In the genomic region with DNA sequence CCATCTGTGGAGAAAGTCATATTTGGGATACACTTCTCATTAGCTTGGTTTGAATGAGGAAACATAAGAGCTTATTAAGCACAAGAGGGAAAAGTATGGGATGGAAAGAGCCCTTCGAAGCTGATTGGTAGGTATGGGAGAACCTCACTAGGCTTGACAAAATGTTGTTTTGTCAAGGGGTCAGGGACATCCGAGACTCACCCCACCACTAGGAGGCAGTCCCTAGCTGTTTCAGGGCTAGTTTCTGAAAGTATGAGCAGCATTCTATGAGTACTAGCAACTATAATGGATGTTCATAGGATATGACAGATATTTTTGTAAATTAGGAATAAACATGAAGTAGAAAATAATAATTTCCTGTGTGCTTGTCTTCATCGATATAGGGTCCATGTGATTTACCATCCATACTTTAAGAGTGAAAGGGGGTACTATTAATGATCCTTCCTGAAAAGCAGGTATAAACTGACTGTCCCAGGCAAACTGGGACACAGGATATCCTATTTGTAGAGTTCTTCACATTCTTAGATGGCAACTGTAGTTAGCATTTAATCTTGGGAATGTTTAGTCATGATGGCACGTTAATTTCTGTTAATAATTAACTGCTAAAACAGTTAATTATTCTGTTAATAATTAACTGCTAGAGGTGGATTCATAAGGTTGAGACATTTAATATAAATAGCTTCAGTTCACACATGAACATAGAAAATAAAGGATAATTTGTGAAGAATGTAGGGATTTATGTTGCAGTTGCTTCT, we compare ENCODE assay signal across 9 cellular contexts. TPM values are rescaled to one million over a fixed set of nuclear protein-coding genes. Genes with fewer than 3 reads are reported as not detected.
DNase-seq lines count a peak whose midpoint lies in the region; ATAC-seq, FAIRE-seq and TF ChIP-seq lines count a peak whose summit lies in the region.
"Had no signal": no experiment of that assay in that cellular context is flagged by ENCODE, and none has a peak within 500 bp of the region (broad histone marks: within the 10 kb centered on the region; RNA-seq: fewer than 3 reads in every experiment).

No MANE protein-coding gene starts in this region.

- no peaks in the 10 kb centered on the region for H3K79me2 ChIP-seq in K562 (ENCODE audit: control insufficient read depth, insufficient read depth, low read length)

- no peak overlapping the region for H2AFZ ChIP-seq in K562 (ENCODE audit: low read depth, low read length)

- TF ChIP-seq POLR2A in K562 (conservative IDR thresholded peaks at IDR 0.05) = no peak

- TF ChIP-seq CTCF in K562 (IDR thresholded peaks at IDR 0.05 in 2 of 3, conservative IDR thresholded peaks at IDR 0.05 in 1 of 3; ENCODE audit: insufficient read depth in 2 of 3, low read depth in 1 of 3, low read length in 3 of 3) = peak; percentile 51 to 68 (median 67)

- in situ Hi-C loops in KBM-7 (cut with MboI; ENCODE audit: low pct_unique_long_range_greater_than_20kb, low sequenced_read_pairs) (no loop called here), K562 (cut with MboI) (no loop called here)

- DNase-seq in SKM-1 treated with dmso at 0.1 percent for 144 hours (lab: John Stamatoyannopoulos, UW; ENCODE audit: unreplicated experiment) = peak; percentile 8
- DNase-seq in SKM-1 (lab: John Stamatoyannopoulos, UW; ENCODE audit: unreplicated experiment) = no peak
- peak; percentile 65 for DNase-seq in KBM-7
- peak; percentile 24 to 47 (median 34) for DNase-seq in K562 (ENCODE audit: extremely low read depth in 1 of 4, low spot score in 3 of 4)
- DNase-seq in renal cortical epithelial cell (ENCODE audit: low read depth) = peak; percentile 88
- DNase-seq in inferior parietal cortex (ENCODE audit: extremely low spot score) = no peak
- no peak for DNase-seq in stimulated activated CD4-positive, alpha-beta T cell treated with anti-CD3 and anti-CD28 coated beads, Interleukin-12 subunit alpha, Interleukin-12 subunit beta, amount 100 ng/mL, for 4 hours
- no peak for DNase-seq in Right ventricle myocardium inferior (ENCODE audit: missing footprints)
- DNase-seq: NCI-H1105 treated with DMSO at 0.1 percent for 48 hours had no signal

- H4K20me1 ChIP-seq in K562 (replicated peaks; ENCODE audit: control insufficient read depth, insufficient read depth, low read length) = no peaks in the 10 kb centered on the region

- H3K27ac ChIP-seq in K562 (ENCODE audit: extremely low read depth, low read depth, low read length) = no peak overlapping the region

- no peaks in the 10 kb centered on the region; the same call in 1 of the 2 replicates for H3K9me3 ChIP-seq in K562 (replicated peaks; ENCODE audit: control insufficient read depth, insufficient read depth, low read depth, low read length)

- no peak overlapping the region for H3K4me3 ChIP-seq in K562

- CTCF ChIA-PET in K562 (lab: Yijun Ruan, JAX; ENCODE audit: low intra/inter-chr PET ratio) = no interaction called here

- POLR2A ChIA-PET in K562 (lab: Yijun Ruan, JAX) = interaction anchor here (0.6 kb wide), 1 partner anchor 600 kb away, joined by 4 read pairs; no protein-coding TSS in a partner anchor

- intact Hi-C loops in K562 (cut with micrococcal nuclease) = loop anchor here (1.0 to 10.0 kb wide), 4 partner anchors 110 to 466 kb away; no protein-coding TSS in a partner anchor
- intact Hi-C loops in Right ventricle myocardium inferior (cut with DNase I) = no loop called here

- FAIRE-seq in K562 (lab: Jason Lieb, UNC) = peak; percentile 56

- peak; percentile 38 to 79 for TF ChIP-seq RAD21 in K562 (CRISPR knock-in tag; conservative IDR thresholded peaks at IDR 0.05 in 1 of 2, IDR thresholded peaks at IDR 0.05 in 1 of 2)

- H3K36me3 ChIP-seq in K562 (ENCODE audit: control insufficient read depth, insufficient read depth, low read length) = no peaks in the 10 kb centered on the region

- WGBS in K562 (ENCODE audit: insufficient coverage, low coverage, missing lambda C conversion rate) = 7% methylated on average over 4 of the region's 4 CpGs

- no peaks in the 10 kb centered on the region for H3K4me1 ChIP-seq in K562 (replicated peaks in 1 of 2; ENCODE audit: control insufficient read depth in 2 of 2, insufficient read depth in 2 of 2, low read length in 2 of 2)

- BruUV-seq in K562 (replicated peaks; lab: Mats Ljungman, UMichigan) = no TSS peak

- H3K9ac ChIP-seq in K562 (ENCODE audit: insufficient read depth in 1 of 2, low read depth in 2 of 2, low read length in 2 of 2) = no peak overlapping the region

- H3K27me3 ChIP-seq in K562 (ENCODE audit: control insufficient read depth in 2 of 2, insufficient read depth in 2 of 2, low read length in 2 of 2) = no peaks in the 10 kb centered on the region

- no peaks in the 10 kb centered on the region for H3K9me1 ChIP-seq in K562 (ENCODE audit: control insufficient read depth, insufficient read depth, low read length)

- H3K4me2 ChIP-seq in K562 (ENCODE audit: insufficient read depth, low read length) = no peak overlapping the region

- ATAC-seq in K562 (peak; percentile 88), Right ventricle myocardium inferior (no peak)

- TF ChIP-seq EP300 in K562 (IDR thresholded peaks at IDR 0.05; ENCODE audit: low read length) = no peak

TF ChIP-seq in K562, 482 proteins besides CTCF, POLR2A, EP300 and RAD21:
- TF ChIP-seq, protein P1, sequence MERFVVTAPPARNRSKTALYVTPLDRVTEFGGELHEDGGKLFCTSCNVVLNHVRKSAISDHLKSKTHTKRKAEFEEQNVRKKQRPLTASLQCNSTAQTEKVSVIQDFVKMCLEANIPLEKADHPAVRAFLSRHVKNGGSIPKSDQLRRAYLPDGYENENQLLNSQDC (CRISPR knock-in tag; IDR thresholded peaks at IDR 0.05) = no peak
- TF ChIP-seq, protein P2, sequence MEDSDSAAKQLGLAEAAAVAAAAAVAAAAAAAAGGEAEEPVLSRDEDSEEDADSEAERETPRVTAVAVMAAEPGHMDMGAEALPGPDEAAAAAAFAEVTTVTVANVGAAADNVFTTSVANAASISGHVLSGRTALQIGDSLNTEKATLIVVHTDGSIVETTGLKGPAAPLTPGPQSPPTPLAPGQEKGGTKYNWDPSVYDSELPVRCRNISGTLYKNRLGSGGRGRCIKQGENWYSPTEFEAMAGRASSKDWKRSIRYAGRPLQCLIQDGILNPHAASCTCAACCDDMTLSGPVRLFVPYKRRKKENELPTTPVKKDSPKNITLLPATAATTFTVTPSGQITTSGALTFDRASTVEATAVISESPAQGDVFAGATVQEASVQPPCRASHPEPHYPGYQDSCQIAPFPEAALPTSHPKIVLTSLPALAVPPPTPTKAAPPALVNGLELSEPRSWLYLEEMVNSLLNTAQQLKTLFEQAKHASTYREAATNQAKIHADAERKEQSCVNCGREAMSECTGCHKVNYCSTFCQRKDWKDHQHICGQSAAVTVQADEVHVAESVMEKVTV (CRISPR knock-in tag; IDR thresholded peaks at IDR 0.05) = 0 out of 2 replicates have a peak, but pooled peaks have one; percentile 13
- TF ChIP-seq SMC3 (conservative IDR thresholded peaks at IDR 0.05; ENCODE audit: insufficient read depth, low read depth, low read length) = peak; percentile 25; the same call in 1 of the 2 replicates

RNA-seq across cellular contexts. Expression of a gene that starts 28.4 kb away (rescaled TPM):
- total RNA-seq in K562 (2011; cell fraction: chromatin; rRNA removed; ENCODE audit: low replicate concordance) = 4.9 and 10.4 TPM in 2 replicates
- total RNA-seq in K562 (2011; cell fraction: nucleolus; rRNA removed) = 13.5 and 18.4 TPM in 2 replicates
- 9.4 and 9.8 TPM in 2 replicates for total RNA-seq in K562 (2011; cell fraction: nucleoplasm; rRNA removed)
- 1.4 and 1.8 TPM in 2 replicates for total RNA-seq in K562 (2014; rRNA removed)
- total RNA-seq in K562 (2014; rRNA removed; fragmentation: Illumina TruSeq; extraction: Trizol) = 0.40 and 0.48 TPM in 2 replicates
- total RNA-seq in K562 (2015; rRNA removed; fragmentation: Illumina TruSeq; extraction: Trizol) = 0.58 and 1.1 TPM in 2 replicates
- 6.4 and 7.1 TPM in 2 replicates for total RNA-seq in K562 (2021)
- polyA plus RNA-seq in K562 (2011; rRNA removed) = 0.24 and 0.31 TPM in 2 replicates
- polyA plus RNA-seq in K562 (2011; cell fraction: cytosol; rRNA removed) = 0.24 and 0.33 TPM in 2 replicates
- 4.0 and 5.2 TPM in 2 replicates for polyA plus RNA-seq in K562 (2011; cell fraction: nucleus; rRNA removed)
- polyA plus RNA-seq in K562 (2012) = 2.7 and 5.2 TPM in 2 replicates
- polyA plus RNA-seq in K562 (2014; fragmentation: Illumina TruSeq; extraction: Trizol) = 2.6 and 3.7 TPM in 2 replicates
- under 1 TPM; 0.18 to 0.31 TPM for polyA plus RNA-seq in K562 (2014; fragmentation: Nextera tagmentation; extraction: Ambion mirVana)
- polyA plus RNA-seq in K562 (2014; rRNA removed) = 2.3 and 2.6 TPM in 2 replicates
- polyA minus RNA-seq in K562 (2011; rRNA and poly(A)+ RNA removed) = 0.33 and 0.77 TPM in 2 replicates
- 1.5 and 2.0 TPM in 2 replicates for polyA minus RNA-seq in K562 (2011; cell fraction: cytosol; rRNA and poly(A)+ RNA removed)
- polyA minus RNA-seq in K562 (2011; cell fraction: nucleus; rRNA and poly(A)+ RNA removed) = 9.6 and 13.6 TPM in 2 replicates
- total RNA-seq in renal cortical epithelial cell = 0.20 TPM in 1 of 2 replicates, not detected in the other
- not detected for total RNA-seq in Right ventricle myocardium inferior

Comparison
In these comparisons a context has a peak if more than half of its experiments do, and no peak if none do; other contexts are left out.
1. DNase-seq: peak in SKM-1 treated with dmso at 0.1 percent for 144 hours (single experiment), KBM-7 (single experiment), K562 (4 of 4) and renal cortical epithelial cell (single experiment); none in SKM-1 (single experiment), inferior parietal cortex (single experiment), stimulated activated CD4-positive, alpha-beta T cell treated with anti-CD3 and anti-CD28 coated beads, Interleukin-12 subunit alpha, Interleukin-12 subunit beta, amount 100 ng/mL, for 4 hours (single experiment) and Right ventricle myocardium inferior (single experiment).